Comparison of ENCODE assay signal across 1 cellular context in the genomic region with DNA sequence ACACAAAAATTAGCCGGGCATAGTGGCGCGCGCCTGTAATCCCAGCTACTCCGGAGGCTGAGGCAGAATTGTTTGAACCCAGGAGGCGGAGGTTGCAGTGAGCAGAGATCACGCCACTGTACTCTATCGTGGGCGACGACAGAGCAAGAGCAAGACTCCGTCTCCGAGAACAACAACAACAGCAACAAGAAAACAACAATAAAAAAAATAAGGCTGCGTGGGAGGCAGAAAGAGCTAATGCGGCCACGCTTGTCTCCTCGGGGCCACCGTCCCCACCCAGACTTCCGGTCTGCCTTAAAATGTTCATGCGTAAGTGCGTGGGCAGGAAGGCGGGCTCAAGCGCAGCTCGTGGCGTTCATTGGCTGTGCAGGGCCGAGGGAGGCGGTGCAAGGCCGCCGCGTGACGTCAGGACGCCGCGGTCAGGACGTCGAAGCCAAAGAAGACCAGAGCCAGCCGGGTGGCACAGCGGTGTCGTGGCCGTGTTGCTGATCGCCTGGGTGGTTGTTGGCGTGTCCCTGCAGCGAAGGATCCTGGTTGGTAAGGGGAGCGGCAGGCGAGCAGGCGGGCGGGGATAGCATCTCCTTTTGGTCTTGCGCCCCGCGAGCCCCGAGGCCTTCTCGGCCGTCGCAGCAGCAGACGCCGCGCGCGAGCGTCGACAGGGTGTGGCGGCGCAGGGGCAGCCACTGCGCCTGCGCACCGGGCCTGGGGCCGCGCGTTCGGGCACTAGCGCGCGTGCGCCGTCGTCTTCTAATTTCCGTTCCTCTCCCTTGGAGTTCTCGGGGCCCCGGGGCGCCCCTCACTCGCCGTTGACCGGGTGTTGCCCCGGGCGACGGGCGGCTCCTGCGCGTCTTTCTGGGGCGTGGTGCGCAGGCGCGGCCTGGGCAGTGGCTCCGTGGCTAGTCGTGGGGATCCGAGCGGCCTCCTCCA.
A peak's percentile ranks its signal among the peaks of the same experiment; 100 is the strongest.
TF ChIP-seq lines count a peak whose summit lies in the region.

A gene (plus strand): TSS at position 426 of the 927 bp plus-strand sequence. CDS start 2,146 bp downstream, outside the sequence.

TF ChIP-seq in HepG2, 621 proteins besides CTCF, POLR2A, EP300 and RAD21 (continued from another document and continues in another):
- TF ChIP-seq, protein P1, sequence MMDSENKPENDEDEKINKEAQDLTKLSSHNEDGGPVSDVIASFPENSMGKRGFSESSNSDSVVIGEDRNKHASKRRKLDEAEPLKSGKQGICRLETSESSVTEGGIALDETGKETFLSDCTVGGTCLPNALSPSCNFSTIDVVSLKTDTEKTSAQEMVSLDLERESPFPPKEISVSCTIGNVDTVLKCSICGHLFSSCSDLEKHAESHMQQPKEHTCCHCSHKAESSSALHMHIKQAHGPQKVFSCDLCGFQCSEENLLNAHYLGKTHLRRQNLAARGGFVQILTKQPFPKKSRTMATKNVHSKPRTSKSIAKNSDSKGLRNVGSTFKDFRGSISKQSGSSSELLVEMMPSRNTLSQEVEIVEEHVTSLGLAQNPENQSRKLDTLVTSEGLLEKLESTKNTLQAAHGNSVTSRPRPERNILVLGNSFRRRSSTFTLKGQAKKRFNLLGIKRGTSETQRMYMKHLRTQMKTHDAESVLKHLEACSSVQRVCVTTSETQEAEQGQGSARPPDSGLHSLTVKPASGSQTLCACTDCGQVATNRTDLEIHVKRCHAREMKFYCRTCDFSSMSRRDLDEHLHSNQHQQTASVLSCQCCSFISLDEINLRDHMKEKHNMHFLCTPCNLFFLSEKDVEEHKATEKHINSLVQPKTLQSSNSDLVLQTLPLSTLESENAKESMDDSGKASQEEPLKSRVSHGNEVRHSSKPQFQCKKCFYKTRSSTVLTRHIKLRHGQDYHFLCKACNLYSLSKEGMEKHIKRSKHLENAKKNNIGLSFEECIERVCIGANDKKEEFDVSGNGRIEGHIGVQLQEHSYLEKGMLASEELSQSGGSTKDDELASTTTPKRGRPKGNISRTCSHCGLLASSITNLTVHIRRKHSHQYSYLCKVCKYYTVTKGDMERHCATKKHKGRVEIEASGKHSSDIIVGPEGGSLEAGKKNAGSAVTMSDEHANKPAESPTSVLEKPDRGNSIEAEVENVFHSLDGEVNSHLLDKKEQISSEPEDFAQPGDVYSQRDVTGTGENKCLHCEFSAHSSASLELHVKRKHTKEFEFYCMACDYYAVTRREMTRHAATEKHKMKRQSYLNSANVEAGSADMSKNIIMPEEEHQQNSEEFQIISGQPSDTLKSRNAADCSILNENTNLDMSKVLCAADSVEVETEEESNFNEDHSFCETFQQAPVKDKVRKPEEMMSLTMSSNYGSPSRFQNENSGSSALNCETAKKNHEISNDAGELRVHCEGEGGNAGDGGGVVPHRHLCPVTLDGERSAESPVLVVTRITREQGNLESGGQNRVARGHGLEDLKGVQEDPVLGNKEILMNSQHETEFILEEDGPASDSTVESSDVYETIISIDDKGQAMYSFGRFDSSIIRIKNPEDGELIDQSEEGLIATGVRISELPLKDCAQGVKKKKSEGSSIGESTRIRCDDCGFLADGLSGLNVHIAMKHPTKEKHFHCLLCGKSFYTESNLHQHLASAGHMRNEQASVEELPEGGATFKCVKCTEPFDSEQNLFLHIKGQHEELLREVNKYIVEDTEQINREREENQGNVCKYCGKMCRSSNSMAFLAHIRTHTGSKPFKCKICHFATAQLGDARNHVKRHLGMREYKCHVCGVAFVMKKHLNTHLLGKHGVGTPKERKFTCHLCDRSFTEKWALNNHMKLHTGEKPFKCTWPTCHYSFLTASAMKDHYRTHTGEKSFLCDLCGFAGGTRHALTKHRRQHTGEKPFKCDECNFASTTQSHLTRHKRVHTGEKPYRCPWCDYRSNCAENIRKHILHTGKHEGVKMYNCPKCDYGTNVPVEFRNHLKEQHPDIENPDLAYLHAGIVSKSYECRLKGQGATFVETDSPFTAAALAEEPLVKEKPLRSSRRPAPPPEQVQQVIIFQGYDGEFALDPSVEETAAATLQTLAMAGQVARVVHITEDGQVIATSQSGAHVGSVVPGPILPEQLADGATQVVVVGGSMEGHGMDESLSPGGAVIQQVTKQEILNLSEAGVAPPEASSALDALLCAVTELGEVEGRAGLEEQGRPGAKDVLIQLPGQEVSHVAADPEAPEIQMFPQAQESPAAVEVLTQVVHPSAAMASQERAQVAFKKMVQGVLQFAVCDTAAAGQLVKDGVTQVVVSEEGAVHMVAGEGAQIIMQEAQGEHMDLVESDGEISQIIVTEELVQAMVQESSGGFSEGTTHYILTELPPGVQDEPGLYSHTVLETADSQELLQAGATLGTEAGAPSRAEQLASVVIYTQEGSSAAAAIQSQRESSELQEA (CRISPR knock-in tag; IDR thresholded peaks at IDR 0.05; ENCODE audit: not compliant biosample characterization): no peak
- TF ChIP-seq ZNF510 (CRISPR knock-in tag; IDR thresholded peaks at IDR 0.05; ENCODE audit: low read depth) (peak; percentile 50; the same call in 1 of the 2 replicates), SIX4 (CRISPR knock-in tag; IDR thresholded peaks at IDR 0.05) (peak; percentile 48; the same call in 1 of the 2 replicates), CCAR2 (optimal IDR thresholded peaks at IDR 0.05; ENCODE audit: low read depth, low read length) (no peak), ELF4 (CRISPR knock-in tag; IDR thresholded peaks at IDR 0.05; ENCODE audit: borderline replicate concordance) (peak; percentile 87), ZNF546 (CRISPR knock-in tag; conservative IDR thresholded peaks at IDR 0.05) (no peak; the same call in 1 of the 2 replicates), NFATC3 (CRISPR knock-in tag; IDR thresholded peaks at IDR 0.05) (no peak), ZNF761 (CRISPR knock-in tag; conservative IDR thresholded peaks at IDR 0.05) (no peak; the same call in none of the 2 replicates), KMT2A (CRISPR knock-in tag; IDR thresholded peaks at IDR 0.05) (peak; percentile 66; the same call in 1 of the 2 replicates), NFRKB (IDR thresholded peaks at IDR 0.05) (no peak), NR2F6 (IDR thresholded peaks at IDR 0.05) (no peak), NR2F6 (CRISPR knock-in tag; IDR thresholded peaks at IDR 0.05) (peak; percentile 23; the same call in 1 of the 2 replicates)
- TF ChIP-seq, protein P2, sequence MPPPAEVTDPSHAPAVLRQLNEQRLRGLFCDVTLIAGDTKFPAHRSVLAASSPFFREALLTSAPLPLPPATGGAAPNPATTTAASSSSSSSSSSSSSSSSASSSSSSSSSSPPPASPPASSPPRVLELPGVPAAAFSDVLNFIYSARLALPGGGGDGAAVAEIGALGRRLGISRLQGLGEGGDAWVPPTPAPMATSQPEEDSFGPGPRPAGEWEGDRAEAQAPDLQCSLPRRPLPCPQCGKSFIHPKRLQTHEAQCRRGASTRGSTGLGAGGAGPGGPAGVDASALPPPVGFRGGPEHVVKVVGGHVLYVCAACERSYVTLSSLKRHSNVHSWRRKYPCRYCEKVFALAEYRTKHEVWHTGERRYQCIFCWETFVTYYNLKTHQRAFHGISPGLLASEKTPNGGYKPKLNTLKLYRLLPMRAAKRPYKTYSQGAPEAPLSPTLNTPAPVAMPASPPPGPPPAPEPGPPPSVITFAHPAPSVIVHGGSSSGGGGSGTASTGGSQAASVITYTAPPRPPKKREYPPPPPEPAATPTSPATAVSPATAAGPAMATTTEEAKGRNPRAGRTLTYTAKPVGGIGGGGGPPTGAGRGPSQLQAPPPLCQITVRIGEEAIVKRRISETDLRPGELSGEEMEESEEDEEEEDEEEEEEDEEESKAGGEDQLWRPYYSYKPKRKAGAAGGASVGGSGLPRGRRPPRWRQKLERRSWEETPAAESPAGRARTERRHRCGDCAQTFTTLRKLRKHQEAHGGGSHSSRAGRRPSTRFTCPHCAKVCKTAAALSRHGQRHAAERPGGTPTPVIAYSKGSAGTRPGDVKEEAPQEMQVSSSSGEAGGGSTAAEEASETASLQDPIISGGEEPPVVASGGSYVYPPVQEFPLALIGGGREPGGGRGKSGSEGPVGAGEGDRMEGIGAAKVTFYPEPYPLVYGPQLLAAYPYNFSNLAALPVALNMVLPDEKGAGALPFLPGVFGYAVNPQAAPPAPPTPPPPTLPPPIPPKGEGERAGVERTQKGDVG (CRISPR knock-in tag; IDR thresholded peaks at IDR 0.05; ENCODE audit: borderline replicate concordance): no peak
- TF ChIP-seq, protein P3, sequence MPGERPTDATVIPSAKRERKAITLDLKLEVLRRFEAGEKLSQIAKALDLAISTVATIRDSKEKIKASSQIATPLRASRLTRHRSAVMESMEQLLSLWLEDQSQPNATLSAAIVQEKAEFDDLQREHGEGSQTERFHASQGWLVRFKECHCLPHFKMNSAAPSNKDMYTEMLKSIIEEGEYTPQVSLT (CRISPR knock-in tag; IDR thresholded peaks at IDR 0.05; ENCODE audit: borderline replicate concordance, low read depth): no peak
- TF ChIP-seq, protein P4, sequence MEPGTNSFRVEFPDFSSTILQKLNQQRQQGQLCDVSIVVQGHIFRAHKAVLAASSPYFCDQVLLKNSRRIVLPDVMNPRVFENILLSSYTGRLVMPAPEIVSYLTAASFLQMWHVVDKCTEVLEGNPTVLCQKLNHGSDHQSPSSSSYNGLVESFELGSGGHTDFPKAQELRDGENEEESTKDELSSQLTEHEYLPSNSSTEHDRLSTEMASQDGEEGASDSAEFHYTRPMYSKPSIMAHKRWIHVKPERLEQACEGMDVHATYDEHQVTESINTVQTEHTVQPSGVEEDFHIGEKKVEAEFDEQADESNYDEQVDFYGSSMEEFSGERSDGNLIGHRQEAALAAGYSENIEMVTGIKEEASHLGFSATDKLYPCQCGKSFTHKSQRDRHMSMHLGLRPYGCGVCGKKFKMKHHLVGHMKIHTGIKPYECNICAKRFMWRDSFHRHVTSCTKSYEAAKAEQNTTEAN (CRISPR knock-in tag; conservative IDR thresholded peaks at IDR 0.05): 0 out of 2 replicates have a peak, but pooled peaks have one; percentile 16
- TF ChIP-seq, protein P5, sequence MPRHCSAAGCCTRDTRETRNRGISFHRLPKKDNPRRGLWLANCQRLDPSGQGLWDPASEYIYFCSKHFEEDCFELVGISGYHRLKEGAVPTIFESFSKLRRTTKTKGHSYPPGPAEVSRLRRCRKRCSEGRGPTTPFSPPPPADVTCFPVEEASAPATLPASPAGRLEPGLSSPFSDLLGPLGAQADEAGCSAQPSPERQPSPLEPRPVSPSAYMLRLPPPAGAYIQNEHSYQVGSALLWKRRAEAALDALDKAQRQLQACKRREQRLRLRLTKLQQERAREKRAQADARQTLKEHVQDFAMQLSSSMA (CRISPR knock-in tag; IDR thresholded peaks at IDR 0.05): peak; percentile 89; the same call in 1 of the 2 replicates
- TF ChIP-seq, protein P6, sequence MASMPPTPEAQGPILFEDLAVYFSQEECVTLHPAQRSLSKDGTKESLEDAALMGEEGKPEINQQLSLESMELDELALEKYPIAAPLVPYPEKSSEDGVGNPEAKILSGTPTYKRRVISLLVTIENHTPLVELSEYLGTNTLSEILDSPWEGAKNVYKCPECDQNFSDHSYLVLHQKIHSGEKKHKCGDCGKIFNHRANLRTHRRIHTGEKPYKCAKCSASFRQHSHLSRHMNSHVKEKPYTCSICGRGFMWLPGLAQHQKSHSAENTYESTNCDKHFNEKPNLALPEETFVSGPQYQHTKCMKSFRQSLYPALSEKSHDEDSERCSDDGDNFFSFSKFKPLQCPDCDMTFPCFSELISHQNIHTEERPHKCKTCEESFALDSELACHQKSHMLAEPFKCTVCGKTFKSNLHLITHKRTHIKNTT (CRISPR knock-in tag; IDR thresholded peaks at IDR 0.05): no peak
- TF ChIP-seq, protein P7, sequence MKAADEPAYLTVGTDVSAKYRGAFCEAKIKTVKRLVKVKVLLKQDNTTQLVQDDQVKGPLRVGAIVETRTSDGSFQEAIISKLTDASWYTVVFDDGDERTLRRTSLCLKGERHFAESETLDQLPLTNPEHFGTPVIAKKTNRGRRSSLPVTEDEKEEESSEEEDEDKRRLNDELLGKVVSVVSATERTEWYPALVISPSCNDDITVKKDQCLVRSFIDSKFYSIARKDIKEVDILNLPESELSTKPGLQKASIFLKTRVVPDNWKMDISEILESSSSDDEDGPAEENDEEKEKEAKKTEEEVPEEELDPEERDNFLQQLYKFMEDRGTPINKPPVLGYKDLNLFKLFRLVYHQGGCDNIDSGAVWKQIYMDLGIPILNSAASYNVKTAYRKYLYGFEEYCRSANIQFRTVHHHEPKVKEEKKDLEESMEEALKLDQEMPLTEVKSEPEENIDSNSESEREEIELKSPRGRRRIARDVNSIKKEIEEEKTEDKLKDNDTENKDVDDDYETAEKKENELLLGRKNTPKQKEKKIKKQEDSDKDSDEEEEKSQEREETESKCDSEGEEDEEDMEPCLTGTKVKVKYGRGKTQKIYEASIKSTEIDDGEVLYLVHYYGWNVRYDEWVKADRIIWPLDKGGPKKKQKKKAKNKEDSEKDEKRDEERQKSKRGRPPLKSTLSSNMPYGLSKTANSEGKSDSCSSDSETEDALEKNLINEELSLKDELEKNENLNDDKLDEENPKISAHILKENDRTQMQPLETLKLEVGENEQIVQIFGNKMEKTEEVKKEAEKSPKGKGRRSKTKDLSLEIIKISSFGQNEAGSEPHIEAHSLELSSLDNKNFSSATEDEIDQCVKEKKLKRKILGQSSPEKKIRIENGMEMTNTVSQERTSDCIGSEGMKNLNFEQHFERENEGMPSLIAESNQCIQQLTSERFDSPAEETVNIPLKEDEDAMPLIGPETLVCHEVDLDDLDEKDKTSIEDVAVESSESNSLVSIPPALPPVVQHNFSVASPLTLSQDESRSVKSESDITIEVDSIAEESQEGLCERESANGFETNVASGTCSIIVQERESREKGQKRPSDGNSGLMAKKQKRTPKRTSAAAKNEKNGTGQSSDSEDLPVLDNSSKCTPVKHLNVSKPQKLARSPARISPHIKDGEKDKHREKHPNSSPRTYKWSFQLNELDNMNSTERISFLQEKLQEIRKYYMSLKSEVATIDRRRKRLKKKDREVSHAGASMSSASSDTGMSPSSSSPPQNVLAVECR (CRISPR knock-in tag; IDR thresholded peaks at IDR 0.05; ENCODE audit: borderline replicate concordance): peak; percentile 91
- TF ChIP-seq, protein P8, sequence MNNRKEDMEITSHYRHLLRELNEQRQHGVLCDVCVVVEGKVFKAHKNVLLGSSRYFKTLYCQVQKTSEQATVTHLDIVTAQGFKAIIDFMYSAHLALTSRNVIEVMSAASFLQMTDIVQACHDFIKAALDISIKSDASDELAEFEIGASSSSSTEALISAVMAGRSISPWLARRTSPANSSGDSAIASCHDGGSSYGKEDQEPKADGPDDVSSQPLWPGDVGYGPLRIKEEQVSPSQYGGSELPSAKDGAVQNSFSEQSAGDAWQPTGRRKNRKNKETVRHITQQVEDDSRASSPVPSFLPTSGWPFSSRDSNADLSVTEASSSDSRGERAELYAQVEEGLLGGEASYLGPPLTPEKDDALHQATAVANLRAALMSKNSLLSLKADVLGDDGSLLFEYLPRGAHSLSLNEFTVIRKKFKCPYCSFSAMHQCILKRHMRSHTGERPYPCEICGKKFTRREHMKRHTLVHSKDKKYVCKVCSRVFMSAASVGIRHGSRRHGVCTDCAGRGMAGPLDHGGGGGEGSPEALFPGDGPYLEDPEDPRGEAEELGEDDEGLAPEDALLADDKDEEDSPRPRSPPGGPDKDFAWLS (CRISPR knock-in tag; IDR thresholded peaks at IDR 0.05; ENCODE audit: borderline replicate concordance): no peak
